17 cellular contexts compared by ENCODE assay signal in the genomic region with DNA sequence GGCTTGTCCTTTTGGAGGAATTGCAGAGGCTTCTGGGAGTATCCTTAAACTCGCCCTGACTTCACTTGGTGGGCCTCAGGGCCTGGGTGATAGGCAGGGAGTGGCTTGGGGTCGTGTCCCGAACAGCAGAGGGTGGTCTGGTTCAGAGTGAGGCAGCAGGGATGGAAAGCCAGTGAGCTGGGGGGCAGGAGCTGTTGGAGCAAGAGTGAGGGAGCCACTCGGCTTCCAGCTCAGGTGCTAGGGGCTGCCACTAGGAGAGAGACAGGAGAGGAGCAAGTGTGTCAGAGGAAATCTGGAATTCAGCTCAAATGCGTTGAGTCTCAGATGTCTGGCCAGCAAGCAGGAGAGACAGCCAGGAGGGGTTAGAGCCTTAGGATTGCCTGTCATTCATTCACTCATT.
"Had no signal": no experiment of that assay in that cellular context is flagged by ENCODE, and none has a peak within 500 bp of the region (broad histone marks: within the 10 kb centered on the region; RNA-seq: fewer than 3 reads in every experiment).

No MANE protein-coding gene starts in this region.

- H3K27ac ChIP-seq: esophagus squamous epithelium, gastroesophageal sphincter, left lung, lower lobe of right lung, sigmoid colon, skin epidermis, thoracic aorta, transverse colon had no signal

- H3K4me1 Mint-ChIP-seq: immature natural killer cell; stimulated activated naive CD8-positive, alpha-beta T cell treated with anti-CD3 and anti-CD28 coated beads, Interleukin-15, amount 100 ng/mL, for 72 hours had no signal

- H3K4me3 ChIP-seq: esophagus squamous epithelium, gastroesophageal sphincter, left lung, lower lobe of right lung, sigmoid colon, skin epidermis, thoracic aorta, transverse colon had no signal

- H3K4me3 Mint-ChIP-seq: effector memory CD8-positive, alpha-beta T cell; immature natural killer cell; naive thymus-derived CD4-positive, alpha-beta T cell; nephron progenitor cell; stimulated activated naive B cell treated with anti-CD40 and anti-IgM and Interleukin-4, amounts not matched to agents 10 μg/mL and 1 μg/mL and 100 μg/mL, for 72 hours; stimulated activated naive CD8-positive, alpha-beta T cell treated with anti-CD3 and anti-CD28 coated beads, Interleukin-15, amount 100 ng/mL, for 72 hours had no signal

- H3K27ac Mint-ChIP-seq: effector memory CD8-positive, alpha-beta T cell; immature natural killer cell; naive thymus-derived CD4-positive, alpha-beta T cell; nephron progenitor cell; stimulated activated naive B cell treated with anti-CD40 and anti-IgM and Interleukin-4, amounts not matched to agents 10 μg/mL and 1 μg/mL and 100 μg/mL, for 72 hours had no signal

- DNase-seq: effector memory CD8-positive, alpha-beta T cell; esophagus squamous epithelium; glutamatergic neuron; immature natural killer cell; left lung; lower lobe of right lung; naive thymus-derived CD4-positive, alpha-beta T cell; nephron progenitor cell; sigmoid colon; stimulated activated CD4-positive, alpha-beta T cell treated with anti-CD3 and anti-CD28 coated beads, Interleukin-2, amount 100 ng/mL, for 24 hours; stimulated activated CD4-positive, alpha-beta T cell treated with anti-CD3 and anti-CD28 coated beads, Interleukin-4, amount 100 ng/mL, for 4 hours; stimulated activated naive B cell treated with anti-CD40 and anti-IgM and Interleukin-4, amounts not matched to agents 10 μg/mL and 1 μg/mL and 100 μg/mL, for 72 hours; stimulated activated naive CD8-positive, alpha-beta T cell treated with anti-CD3 and anti-CD28 coated beads, Interleukin-15, amount 100 ng/mL, for 72 hours; transverse colon had no signal

- H3K27me3 ChIP-seq: transverse colon had no signal

- H3K9me3 ChIP-seq: esophagus squamous epithelium, gastroesophageal sphincter, left lung, lower lobe of right lung, sigmoid colon, thoracic aorta, transverse colon had no signal

- H3K9me3 Mint-ChIP-seq: effector memory CD8-positive, alpha-beta T cell; immature natural killer cell; nephron progenitor cell had no signal

- H3K36me3 Mint-ChIP-seq: immature natural killer cell; naive thymus-derived CD4-positive, alpha-beta T cell; stimulated activated naive B cell treated with anti-CD40 and anti-IgM and Interleukin-4, amounts not matched to agents 10 μg/mL and 1 μg/mL and 100 μg/mL, for 72 hours had no signal

- H3K4me1 ChIP-seq: gastroesophageal sphincter, left lung, lower lobe of right lung, sigmoid colon, transverse colon had no signal

- H3K36me3 ChIP-seq: esophagus squamous epithelium, gastroesophageal sphincter, left lung, lower lobe of right lung, sigmoid colon, thoracic aorta, transverse colon had no signal
